ENCODE assay signal across 2 cellular contexts in genomic region chr6:33840064-33840926, GRCh38.
A peak's percentile ranks its signal among the peaks of the same experiment; 100 is the strongest.
TF ChIP-seq lines count a peak whose summit lies in the region.

No MANE protein-coding gene starts in this region.

TF ChIP-seq in K562, 482 proteins besides CTCF, POLR2A, EP300 and RAD21 (continued from another document and continues in another):
- TF ChIP-seq ZBTB5 (IDR thresholded peaks at IDR 0.05) (no peak), NR4A1 (CRISPR knock-in tag; IDR thresholded peaks at IDR 0.05) (no peak), NR4A1 (tag; IDR thresholded peaks at IDR 0.05) (peak; percentile 87; the same call in 1 of the 2 replicates), GTF3C2 (IDR thresholded peaks at IDR 0.05; ENCODE audit: borderline replicate concordance, extremely low read depth, insufficient read length) (no peak), KDM1A (IDR thresholded peaks at IDR 0.05) (peak; percentile 71 to 82), CEBPB (tag; IDR thresholded peaks at IDR 0.05) (peak; percentile 47), OTX1 (CRISPR knock-in tag; IDR thresholded peaks at IDR 0.05) (0 out of 2 replicates have a peak, but pooled peaks have one; percentile 41), NRF1 (conservative IDR thresholded peaks at IDR 0.05 in 1 of 2, IDR thresholded peaks at IDR 0.05 in 1 of 2) (peak; percentile 53 to 60), ARID2 (IDR thresholded peaks at IDR 0.05) (peak; percentile 30; the same call in 1 of the 2 replicates), CREBBP (IDR thresholded peaks at IDR 0.05; ENCODE audit: low read depth, low read length) (no peak), IRF2 (CRISPR knock-in tag; IDR thresholded peaks at IDR 0.05) (no peak), ZNF644 (tag; IDR thresholded peaks at IDR 0.05; ENCODE audit: low read depth) (peak; percentile 93), SMARCA4 (IDR thresholded peaks at IDR 0.05) (peak; percentile 97), TBP (optimal IDR thresholded peaks at IDR 0.05; ENCODE audit: low read depth, low read length) (peak; percentile 23), ZNF133 (CRISPR knock-in tag; IDR thresholded peaks at IDR 0.05) (0 out of 2 replicates have a peak, but pooled peaks have one; percentile 70), TGIF2 (CRISPR knock-in tag; IDR thresholded peaks at IDR 0.05) (no peak), ZNF175 (CRISPR knock-in tag; IDR thresholded peaks at IDR 0.05; ENCODE audit: low read depth) (peak; percentile 85), BRD9 (IDR thresholded peaks at IDR 0.05; ENCODE audit: low read depth, partially characterized antibody) (peak; percentile 64), ETS2 (tag; IDR thresholded peaks at IDR 0.05; ENCODE audit: borderline replicate concordance, poor library complexity, severe bottlenecking) (no peak), ZBTB49 (CRISPR knock-in tag; IDR thresholded peaks at IDR 0.05; ENCODE audit: borderline replicate concordance) (no peak), XRCC5 (IDR thresholded peaks at IDR 0.05; ENCODE audit: low read depth, low read length) (0 out of 2 replicates have a peak, but pooled peaks have one; percentile 58), DNMT1 (IDR thresholded peaks at IDR 0.05) (peak; percentile 92; the same call in 1 of the 2 replicates), KLF10 (CRISPR knock-in tag; IDR thresholded peaks at IDR 0.05) (no peak), ARID1B (IDR thresholded peaks at IDR 0.05) (peak; percentile 93), TCF3 (CRISPR knock-in tag; IDR thresholded peaks at IDR 0.05) (peak; percentile 93), CTBP1 (IDR thresholded peaks at IDR 0.05; ENCODE audit: borderline replicate concordance) (peak; percentile 94), FOXA3 (CRISPR knock-in tag; conservative IDR thresholded peaks at IDR 0.05 in 1 of 2, IDR thresholded peaks at IDR 0.05 in 1 of 2) (peak; percentile 69 to 79; a peak in 3 of 4 replicates), CREB1 (IDR thresholded peaks at IDR 0.05) (no peak), CREB1 (CRISPR knock-in tag; IDR thresholded peaks at IDR 0.05) (peak; percentile 68; the same call in 1 of the 2 replicates), USF2 (CRISPR knock-in tag; IDR thresholded peaks at IDR 0.05) (peak; percentile 99)

TF ChIP-seq in HepG2, 621 proteins besides CTCF, POLR2A, EP300 and RAD21 (continued from another document and continues in another):
- TF ChIP-seq MAFK (conservative IDR thresholded peaks at IDR 0.05 in 1 of 2, IDR thresholded peaks at IDR 0.05 in 1 of 2; ENCODE audit: low read length in 2 of 2) (peak; percentile 100), HNRNPH1 (optimal IDR thresholded peaks at IDR 0.05; ENCODE audit: low read depth, low read length) (no peak), TERF1 (CRISPR knock-in tag; IDR thresholded peaks at IDR 0.05) (no peak), SP2 (CRISPR knock-in tag; IDR thresholded peaks at IDR 0.05) (no peak), ZNF577 (CRISPR knock-in tag; IDR thresholded peaks at IDR 0.05; ENCODE audit: borderline replicate concordance, low read depth) (no peak), THAP7 (CRISPR knock-in tag; IDR thresholded peaks at IDR 0.05) (0 out of 2 replicates have a peak, but pooled peaks have one; percentile 74), RNF2 (conservative IDR thresholded peaks at IDR 0.05; ENCODE audit: low read depth) (0 out of 2 replicates have a peak, but pooled peaks have one; percentile 44), ZNF782 (CRISPR knock-in tag; IDR thresholded peaks at IDR 0.05; ENCODE audit: borderline replicate concordance) (no peak), ZNF326 (CRISPR knock-in tag; IDR thresholded peaks at IDR 0.05; ENCODE audit: borderline replicate concordance) (no peak), IKZF1 (IDR thresholded peaks at IDR 0.05) (no peak), HMGA1 (CRISPR knock-in tag; conservative IDR thresholded peaks at IDR 0.05) (no peak), MYC (CRISPR knock-in tag; IDR thresholded peaks at IDR 0.05; ENCODE audit: borderline replicate concordance) (peak; percentile 14; the same call in 1 of the 2 replicates), ZNF296 (CRISPR knock-in tag; conservative IDR thresholded peaks at IDR 0.05) (no peak), GLI4 (CRISPR knock-in tag; IDR thresholded peaks at IDR 0.05; ENCODE audit: borderline replicate concordance) (0 out of 2 replicates have a peak, but pooled peaks have one; percentile 33), ZNF547 (CRISPR knock-in tag; IDR thresholded peaks at IDR 0.05) (0 out of 2 replicates have a peak, but pooled peaks have one; percentile 2), ZFP36L2 (CRISPR knock-in tag; IDR thresholded peaks at IDR 0.05) (no peak), ZNF329 (CRISPR knock-in tag; IDR thresholded peaks at IDR 0.05; ENCODE audit: low read depth) (no peak), ZNF383 (CRISPR knock-in tag; IDR thresholded peaks at IDR 0.05; ENCODE audit: borderline replicate concordance) (no peak), ZNF674 (CRISPR knock-in tag; IDR thresholded peaks at IDR 0.05; ENCODE audit: low read depth) (no peak), ZNF430 (CRISPR knock-in tag; IDR thresholded peaks at IDR 0.05) (no peak; the same call in 1 of the 2 replicates), RXRB (CRISPR knock-in tag; IDR thresholded peaks at IDR 0.05; ENCODE audit: borderline replicate concordance) (peak; percentile 86), ZNF124 (CRISPR knock-in tag; IDR thresholded peaks at IDR 0.05) (no peak), ZNF709 (CRISPR knock-in tag; IDR thresholded peaks at IDR 0.05) (no peak), THYN1 (CRISPR knock-in tag; IDR thresholded peaks at IDR 0.05; ENCODE audit: borderline replicate concordance, low read depth) (no peak), CEBPB (IDR thresholded peaks at IDR 0.05; ENCODE audit: borderline replicate concordance, low read depth, low read length) (peak; percentile 54), ZNF33A (CRISPR knock-in tag; IDR thresholded peaks at IDR 0.05; ENCODE audit: borderline replicate concordance) (no peak), ZIK1 (CRISPR knock-in tag; IDR thresholded peaks at IDR 0.05; ENCODE audit: borderline replicate concordance, low read depth) (0 out of 2 replicates have a peak, but pooled peaks have one; percentile 26), TOPORS (CRISPR knock-in tag; IDR thresholded peaks at IDR 0.05) (peak; percentile 73; the same call in 1 of the 2 replicates), ZNF431 (CRISPR knock-in tag; IDR thresholded peaks at IDR 0.05; ENCODE audit: borderline replicate concordance, low read depth) (no peak; the same call in 1 of the 2 replicates), ZNF891 (CRISPR knock-in tag; IDR thresholded peaks at IDR 0.05) (no peak; the same call in 1 of the 2 replicates)
- TF ChIP-seq, protein P1, sequence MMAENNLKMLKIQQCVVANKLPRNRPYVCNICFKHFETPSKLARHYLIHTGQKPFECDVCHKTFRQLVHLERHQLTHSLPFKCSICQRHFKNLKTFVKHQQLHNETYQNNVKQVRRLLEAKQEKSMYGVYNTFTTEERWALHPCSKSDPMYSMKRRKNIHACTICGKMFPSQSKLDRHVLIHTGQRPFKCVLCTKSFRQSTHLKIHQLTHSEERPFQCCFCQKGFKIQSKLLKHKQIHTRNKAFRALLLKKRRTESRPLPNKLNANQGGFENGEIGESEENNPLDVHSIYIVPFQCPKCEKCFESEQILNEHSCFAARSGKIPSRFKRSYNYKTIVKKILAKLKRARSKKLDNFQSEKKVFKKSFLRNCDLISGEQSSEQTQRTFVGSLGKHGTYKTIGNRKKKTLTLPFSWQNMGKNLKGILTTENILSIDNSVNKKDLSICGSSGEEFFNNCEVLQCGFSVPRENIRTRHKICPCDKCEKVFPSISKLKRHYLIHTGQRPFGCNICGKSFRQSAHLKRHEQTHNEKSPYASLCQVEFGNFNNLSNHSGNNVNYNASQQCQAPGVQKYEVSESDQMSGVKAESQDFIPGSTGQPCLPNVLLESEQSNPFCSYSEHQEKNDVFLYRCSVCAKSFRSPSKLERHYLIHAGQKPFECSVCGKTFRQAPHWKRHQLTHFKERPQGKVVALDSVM (CRISPR knock-in tag; IDR thresholded peaks at IDR 0.05) = no peak
- TF ChIP-seq, protein P2, sequence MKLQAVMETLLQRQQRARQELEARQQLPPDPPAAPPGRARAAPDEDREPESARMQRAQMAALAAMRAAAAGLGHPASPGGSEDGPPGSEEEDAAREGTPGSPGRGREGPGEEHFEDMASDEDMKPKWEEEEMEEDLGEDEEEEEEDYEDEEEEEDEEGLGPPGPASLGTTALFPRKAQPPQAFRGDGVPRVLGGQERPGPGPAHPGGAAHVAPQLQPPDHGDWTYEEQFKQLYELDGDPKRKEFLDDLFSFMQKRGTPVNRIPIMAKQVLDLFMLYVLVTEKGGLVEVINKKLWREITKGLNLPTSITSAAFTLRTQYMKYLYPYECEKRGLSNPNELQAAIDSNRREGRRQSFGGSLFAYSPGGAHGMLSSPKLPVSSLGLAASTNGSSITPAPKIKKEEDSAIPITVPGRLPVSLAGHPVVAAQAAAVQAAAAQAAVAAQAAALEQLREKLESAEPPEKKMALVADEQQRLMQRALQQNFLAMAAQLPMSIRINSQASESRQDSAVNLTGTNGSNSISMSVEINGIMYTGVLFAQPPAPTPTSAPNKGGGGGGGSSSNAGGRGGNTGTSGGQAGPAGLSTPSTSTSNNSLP (IDR thresholded peaks at IDR 0.05; ENCODE audit: low read depth, low read length) = 0 out of 2 replicates have a peak, but pooled peaks have one; percentile 9
- TF ChIP-seq, protein P3, sequence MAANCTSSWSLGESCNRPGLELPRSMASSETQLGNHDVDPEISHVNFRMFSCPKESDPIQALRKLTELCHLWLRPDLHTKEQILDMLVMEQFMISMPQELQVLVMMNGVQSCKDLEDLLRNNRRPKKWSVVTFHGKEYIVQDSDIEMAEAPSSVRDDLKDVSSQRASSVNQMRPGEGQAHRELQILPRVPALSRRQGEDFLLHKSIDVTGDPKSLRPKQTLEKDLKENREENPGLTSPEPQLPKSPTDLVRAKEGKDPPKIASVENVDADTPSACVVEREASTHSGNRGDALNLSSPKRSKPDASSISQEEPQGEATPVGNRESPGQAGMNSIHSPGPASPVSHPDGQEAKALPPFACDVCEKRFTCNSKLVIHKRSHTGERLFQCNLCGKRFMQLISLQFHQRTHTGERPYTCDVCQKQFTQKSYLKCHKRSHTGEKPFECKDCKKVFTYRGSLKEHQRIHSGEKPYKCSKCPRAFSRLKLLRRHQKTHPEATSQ (CRISPR knock-in tag; IDR thresholded peaks at IDR 0.05; ENCODE audit: borderline replicate concordance) = peak; percentile 74
- TF ChIP-seq, protein P4, sequence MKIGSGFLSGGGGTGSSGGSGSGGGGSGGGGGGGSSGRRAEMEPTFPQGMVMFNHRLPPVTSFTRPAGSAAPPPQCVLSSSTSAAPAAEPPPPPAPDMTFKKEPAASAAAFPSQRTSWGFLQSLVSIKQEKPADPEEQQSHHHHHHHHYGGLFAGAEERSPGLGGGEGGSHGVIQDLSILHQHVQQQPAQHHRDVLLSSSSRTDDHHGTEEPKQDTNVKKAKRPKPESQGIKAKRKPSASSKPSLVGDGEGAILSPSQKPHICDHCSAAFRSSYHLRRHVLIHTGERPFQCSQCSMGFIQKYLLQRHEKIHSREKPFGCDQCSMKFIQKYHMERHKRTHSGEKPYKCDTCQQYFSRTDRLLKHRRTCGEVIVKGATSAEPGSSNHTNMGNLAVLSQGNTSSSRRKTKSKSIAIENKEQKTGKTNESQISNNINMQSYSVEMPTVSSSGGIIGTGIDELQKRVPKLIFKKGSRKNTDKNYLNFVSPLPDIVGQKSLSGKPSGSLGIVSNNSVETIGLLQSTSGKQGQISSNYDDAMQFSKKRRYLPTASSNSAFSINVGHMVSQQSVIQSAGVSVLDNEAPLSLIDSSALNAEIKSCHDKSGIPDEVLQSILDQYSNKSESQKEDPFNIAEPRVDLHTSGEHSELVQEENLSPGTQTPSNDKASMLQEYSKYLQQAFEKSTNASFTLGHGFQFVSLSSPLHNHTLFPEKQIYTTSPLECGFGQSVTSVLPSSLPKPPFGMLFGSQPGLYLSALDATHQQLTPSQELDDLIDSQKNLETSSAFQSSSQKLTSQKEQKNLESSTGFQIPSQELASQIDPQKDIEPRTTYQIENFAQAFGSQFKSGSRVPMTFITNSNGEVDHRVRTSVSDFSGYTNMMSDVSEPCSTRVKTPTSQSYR (CRISPR knock-in tag; IDR thresholded peaks at IDR 0.05; ENCODE audit: borderline replicate concordance) = peak; percentile 34; the same call in 1 of the 2 replicates
- TF ChIP-seq, protein P5, sequence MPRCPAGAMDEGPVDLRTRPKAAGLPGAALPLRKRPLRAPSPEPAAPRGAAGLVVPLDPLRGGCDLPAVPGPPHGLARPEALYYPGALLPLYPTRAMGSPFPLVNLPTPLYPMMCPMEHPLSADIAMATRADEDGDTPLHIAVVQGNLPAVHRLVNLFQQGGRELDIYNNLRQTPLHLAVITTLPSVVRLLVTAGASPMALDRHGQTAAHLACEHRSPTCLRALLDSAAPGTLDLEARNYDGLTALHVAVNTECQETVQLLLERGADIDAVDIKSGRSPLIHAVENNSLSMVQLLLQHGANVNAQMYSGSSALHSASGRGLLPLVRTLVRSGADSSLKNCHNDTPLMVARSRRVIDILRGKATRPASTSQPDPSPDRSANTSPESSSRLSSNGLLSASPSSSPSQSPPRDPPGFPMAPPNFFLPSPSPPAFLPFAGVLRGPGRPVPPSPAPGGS (CRISPR knock-in tag; IDR thresholded peaks at IDR 0.05) = peak; percentile 43; the same call in 1 of the 2 replicates
- TF ChIP-seq, protein P6, sequence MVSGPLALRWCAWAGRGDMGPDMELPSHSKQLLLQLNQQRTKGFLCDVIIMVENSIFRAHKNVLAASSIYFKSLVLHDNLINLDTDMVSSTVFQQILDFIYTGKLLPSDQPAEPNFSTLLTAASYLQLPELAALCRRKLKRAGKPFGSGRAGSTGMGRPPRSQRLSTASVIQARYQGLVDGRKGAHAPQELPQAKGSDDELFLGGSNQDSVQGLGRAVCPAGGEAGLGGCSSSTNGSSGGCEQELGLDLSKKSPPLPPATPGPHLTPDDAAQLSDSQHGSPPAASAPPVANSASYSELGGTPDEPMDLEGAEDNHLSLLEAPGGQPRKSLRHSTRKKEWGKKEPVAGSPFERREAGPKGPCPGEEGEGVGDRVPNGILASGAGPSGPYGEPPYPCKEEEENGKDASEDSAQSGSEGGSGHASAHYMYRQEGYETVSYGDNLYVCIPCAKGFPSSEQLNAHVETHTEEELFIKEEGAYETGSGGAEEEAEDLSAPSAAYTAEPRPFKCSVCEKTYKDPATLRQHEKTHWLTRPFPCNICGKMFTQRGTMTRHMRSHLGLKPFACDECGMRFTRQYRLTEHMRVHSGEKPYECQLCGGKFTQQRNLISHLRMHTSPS (CRISPR knock-in tag; IDR thresholded peaks at IDR 0.05; ENCODE audit: low read depth) = peak; percentile 50; the same call in 1 of the 2 replicates
